Comparison of ENCODE assay signal across 7 cellular contexts in genomic region chr2:87237549-87238336, GRCh38.
A peak's percentile ranks its signal among the peaks of the same experiment; 100 is the strongest.
DNase-seq lines count a peak whose midpoint lies in the region; ATAC-seq, FAIRE-seq and TF ChIP-seq lines count a peak whose summit lies in the region.
"Not testable (repeated sequence)": the region's sequence is repeated elsewhere in the genome, so short reads cannot be mapped to it uniquely, and the experiment has no call there.

No MANE protein-coding gene starts in this region.

- dilution Hi-C loops in endothelial cell of umbilical vein (cut with MboI; ENCODE audit: extremely low pct_ligation_motif_present, low sequenced_read_pairs), result not testable (repeated sequence)

- CTCF ChIA-PET in activated CD4-positive, alpha-beta memory T cell treated with anti-CD3 and anti-CD28 coated beads for 36 hours (lab: Charles Lee); endothelial cell of umbilical vein (lab: Charles Lee): not testable (repeated sequence)

- not testable (repeated sequence) for H2AFZ ChIP-seq in endothelial cell of umbilical vein (ENCODE audit: low read depth, low read length)

- H3K27me3 ChIP-seq in endothelial cell of umbilical vein (ENCODE audit: control insufficient read depth in 2 of 2, insufficient read depth in 2 of 2, low read length in 2 of 2); psoas muscle (ENCODE audit: insufficient read depth in 3 of 3, low read length in 2 of 3): not testable (repeated sequence)

- 53 to 64% (median 58%) methylated on average over 8 of the region's 15 CpGs for WGBS in psoas muscle, 3 donors

- not testable (repeated sequence) for H3K27ac Mint-ChIP-seq in activated CD4-positive, alpha-beta memory T cell treated with anti-CD3 and anti-CD28 coated beads for 36 hours

- intact Hi-C loops in activated CD4-positive, alpha-beta memory T cell treated with anti-CD3 and anti-CD28 coated beads for 36 hours (cut with micrococcal nuclease); endothelial cell of umbilical vein (cut with micrococcal nuclease); psoas muscle (cut with DNase I): not testable (repeated sequence)

- not testable (repeated sequence) for H3K27me3 Mint-ChIP-seq in activated CD4-positive, alpha-beta memory T cell treated with anti-CD3 and anti-CD28 coated beads for 36 hours

- not testable (repeated sequence) for H3K36me3 ChIP-seq in endothelial cell of umbilical vein (ENCODE audit: control insufficient read depth in 2 of 2, extremely low read depth in 1 of 2, insufficient read depth in 2 of 2, low read length in 2 of 2); psoas muscle (ENCODE audit: insufficient read depth in 1 of 2, low read depth in 1 of 2)

- TF ChIP-seq POLR2A in endothelial cell of umbilical vein (IDR thresholded peaks at IDR 0.05; ENCODE audit: low read depth, low read length), result not testable (repeated sequence)

- peak; percentile 47 to 83 (median 63) for ATAC-seq in psoas muscle

- not testable (repeated sequence) for BruUV-seq in endothelial cell of umbilical vein (replicated peaks; lab: Mats Ljungman, UMichigan)

- not testable (repeated sequence) for H3K4me1 ChIP-seq in endothelial cell of umbilical vein (ENCODE audit: control insufficient read depth, extremely low read depth, insufficient read depth, low read length); psoas muscle

- H3K4me2 ChIP-seq in endothelial cell of umbilical vein (ENCODE audit: insufficient read depth, low read length), result not testable (repeated sequence)

- H3K9me1 ChIP-seq in endothelial cell of umbilical vein (replicated peaks; ENCODE audit: control insufficient read depth, extremely low read depth, insufficient read depth, low read length), result not testable (repeated sequence)

- not testable (repeated sequence) for H3K9me3 ChIP-seq in endothelial cell of umbilical vein (replicated peaks; ENCODE audit: control insufficient read depth, insufficient read depth, low read length); psoas muscle

- FAIRE-seq in RCC 7860 (lab: Jason Lieb, UNC), result peak; percentile 55
- peak; percentile 64 for FAIRE-seq in endothelial cell of umbilical vein (lab: Jason Lieb, UNC)

- peak; percentile 5 for DNase-seq in HT1080 (ENCODE audit: low read depth)
- DNase-seq in RCC 7860 (ENCODE audit: low spot score); endothelial cell of umbilical vein (ENCODE audit: low read depth, low spot score); psoas muscle: not testable (repeated sequence)
- DNase-seq in activated CD4-positive, alpha-beta memory T cell treated with anti-CD3 and anti-CD28 coated beads for 36 hours, result peak; percentile 64
- peak; percentile 71 for DNase-seq in activated effector memory CD4-positive, alpha-beta T cell treated with anti-CD3 and anti-CD28 coated beads, Interleukin-2, amount 50 U/mL, for 16 hours
- peak; percentile 10 for DNase-seq in stimulated activated CD4-positive, alpha-beta T cell treated with anti-CD3 and anti-CD28 coated beads, Interleukin-2, amount 100 ng/mL, for 4 hours (ENCODE audit: low read depth)

- POLR2A ChIA-PET in activated CD4-positive, alpha-beta memory T cell treated with anti-CD3 and anti-CD28 coated beads for 36 hours (lab: Charles Lee); endothelial cell of umbilical vein (lab: Charles Lee): not testable (repeated sequence)

- H3K9ac ChIP-seq in endothelial cell of umbilical vein (replicated peaks; ENCODE audit: extremely low read depth, insufficient read depth, low read length), result not testable (repeated sequence)

- not testable (repeated sequence) for H3K27ac ChIP-seq in endothelial cell of umbilical vein (ENCODE audit: insufficient read depth, low read depth, low read length); psoas muscle

- H3K4me3 Mint-ChIP-seq in activated CD4-positive, alpha-beta memory T cell treated with anti-CD3 and anti-CD28 coated beads for 36 hours, result not testable (repeated sequence)

- H4K20me1 ChIP-seq in endothelial cell of umbilical vein (replicated peaks; ENCODE audit: control insufficient read depth, extremely low read depth, insufficient read depth, low read length), result not testable (repeated sequence)

- TF ChIP-seq CTCF in endothelial cell of umbilical vein (IDR thresholded peaks at IDR 0.05; ENCODE audit: extremely low read depth in 1 of 2, insufficient read depth in 1 of 2, low read depth in 1 of 2, low read length in 2 of 2); psoas muscle (IDR thresholded peaks at IDR 0.05): not testable (repeated sequence)

- H3K9me3 Mint-ChIP-seq in activated CD4-positive, alpha-beta memory T cell treated with anti-CD3 and anti-CD28 coated beads for 36 hours, result not testable (repeated sequence)

- not testable (repeated sequence) for H3K4me1 Mint-ChIP-seq in activated CD4-positive, alpha-beta memory T cell treated with anti-CD3 and anti-CD28 coated beads for 36 hours (ENCODE audit: low read depth)

- not testable (repeated sequence) for H3K36me3 Mint-ChIP-seq in activated CD4-positive, alpha-beta memory T cell treated with anti-CD3 and anti-CD28 coated beads for 36 hours

- H3K79me2 ChIP-seq in endothelial cell of umbilical vein (ENCODE audit: control insufficient read depth, insufficient read depth, low read length), result not testable (repeated sequence)

- H3K4me3 ChIP-seq in endothelial cell of umbilical vein (replicated peaks in 1 of 3; ENCODE audit: insufficient read depth in 1 of 3, low read depth in 1 of 3, low read length in 3 of 3); psoas muscle: not testable (repeated sequence)
